Comparison of ENCODE assay signal across 10 cellular contexts in genomic region chr17:50274142-50274944, GRCh38. TPM values are rescaled to one million over a fixed set of nuclear protein-coding genes. Genes with fewer than 3 reads are reported as not detected.
DNase-seq lines count a peak whose midpoint lies in the region; ATAC-seq and TF ChIP-seq lines count a peak whose summit lies in the region.
"Had no signal": no experiment of that assay in that cellular context is flagged by ENCODE, and none has a peak within 500 bp of the region (broad histone marks: within the 10 kb centered on the region; RNA-seq: fewer than 3 reads in every experiment).

Gene TMEM92 (plus strand): TSS chr17:50274466. CDS start chr17:50274502, 36 bp downstream.

- intact Hi-C loops in CD14-positive monocyte (cut with micrococcal nuclease), result no loop called here

- no peaks in the 10 kb centered on the region for H3K36me3 Mint-ChIP-seq in CD14-positive monocyte

- peak within 1 kb of the TSS in 3 of 7 donors; percentile 43 to 56 (median 55) for H3K27ac Mint-ChIP-seq in CD14-positive monocyte

- H3K9me3 ChIP-seq in HUES64 (ENCODE audit: insufficient read depth, low read depth, low read length) (no peaks in the 10 kb centered on the region), mucosa of stomach (ENCODE audit: control insufficient read depth, low read length) (no peaks in the 10 kb centered on the region)

- peaks cover 1% of the 10 kb centered on the region; the same call in 1 of the 2 replicates for H3K36me3 ChIP-seq in HUES64 (ENCODE audit: insufficient read depth, low read length)
- H3K36me3 ChIP-seq in mucosa of stomach (ENCODE audit: control insufficient read depth, insufficient read depth, low read length), result no peaks in the 10 kb centered on the region

- H3K27ac ChIP-seq in HUES64 (ENCODE audit: low read depth, low read length), result no peak within 1 kb of the TSS

- H3K4me1 ChIP-seq in HUES64 (ENCODE audit: insufficient read depth, low read length), result peaks cover 49% of the 10 kb centered on the region
- peaks cover 59% of the 10 kb centered on the region for H3K4me1 ChIP-seq in mucosa of stomach (ENCODE audit: control insufficient read depth, insufficient read depth, low read length)

- ATAC-seq in HG03175 (IDR thresholded peaks at IDR 0.05; ENCODE audit: unreplicated experiment) (no peak), HG02571 (IDR thresholded peaks at IDR 0.05; ENCODE audit: unreplicated experiment) (no peak)

- H3K27me3 ChIP-seq in HUES64 (ENCODE audit: insufficient read depth, low read length) (peaks cover 4% of the 10 kb centered on the region; the same call in 1 of the 2 replicates), mucosa of stomach (ENCODE audit: control insufficient read depth, insufficient read depth, low read length) (no peaks in the 10 kb centered on the region)

- H3K27me3 Mint-ChIP-seq in CD14-positive monocyte (ENCODE audit: low read depth in 3 of 3), result peaks cover 20 to 42% (median 26%) of the 10 kb centered on the region in 3 donors

- TF ChIP-seq CTCF in CD14-positive monocyte (IDR thresholded peaks at IDR 0.05) (no peak), choroid plexus epithelial cell (conservative IDR thresholded peaks at IDR 0.05; ENCODE audit: low read depth, low read length) (no peak)

- H3K9me3 Mint-ChIP-seq in CD14-positive monocyte, result peaks cover 0 to 3% (median 0%) of the 10 kb centered on the region in 7 donors
- H3K9me3 Mint-ChIP-seq: IgD-negative memory B cell had no signal

- DNase-seq in CD14-positive monocyte (ENCODE audit: low spot score) (no peak), choroid plexus epithelial cell (ENCODE audit: low read depth) (no peak), cerebellum (ENCODE audit: low spot score) (no peak)
- no peak for DNase-seq in stimulated activated CD4-positive, alpha-beta T cell treated with anti-CD3 and anti-CD28 coated beads, Interleukin-1b, Interleukin-23, amount 100 ng/mL, for 48 hours
- DNase-seq: left cardiac atrium had no signal

- H3K4me3 ChIP-seq in HUES64 (ENCODE audit: low read length) (peak within 1 kb of the TSS; percentile 59), choroid plexus epithelial cell (ENCODE audit: low read depth, low read length) (peak within 1 kb of the TSS; percentile 64), mucosa of stomach (ENCODE audit: low read length) (peak within 1 kb of the TSS; percentile 61)

- peaks cover 33% of the 10 kb centered on the region for H3K4me1 Mint-ChIP-seq in CD14-positive monocyte

- H3K4me3 Mint-ChIP-seq in CD14-positive monocyte, result peak within 1 kb of the TSS; percentile 52 to 79

- H3K9ac ChIP-seq in HUES64 (ENCODE audit: low read depth, low read length), result peak within 1 kb of the TSS; percentile 3; the same call in 1 of the 2 replicates
- H3K9ac ChIP-seq in mucosa of stomach (ENCODE audit: low read length), result peak within 1 kb of the TSS; percentile 77

- 16% methylated on average over 22 of the region's 24 CpGs for WGBS in HUES64

RNA-seq across cellular contexts. Expression of gene TMEM92, which starts in this region (rescaled TPM):
- polyA plus RNA-seq in CD14-positive monocyte, result not detected
- polyA plus RNA-seq in HUES64 (2013, experiment 1 of 2), result 10.0 TPM
- polyA plus RNA-seq in HUES64 (2013, experiment 2 of 2), result 13.6 TPM
- total RNA-seq in cerebellum, result not detected
- polyA plus RNA-seq: IgD-negative memory B cell had no signal
